20 cellular contexts compared by ENCODE assay signal in the genomic region with DNA sequence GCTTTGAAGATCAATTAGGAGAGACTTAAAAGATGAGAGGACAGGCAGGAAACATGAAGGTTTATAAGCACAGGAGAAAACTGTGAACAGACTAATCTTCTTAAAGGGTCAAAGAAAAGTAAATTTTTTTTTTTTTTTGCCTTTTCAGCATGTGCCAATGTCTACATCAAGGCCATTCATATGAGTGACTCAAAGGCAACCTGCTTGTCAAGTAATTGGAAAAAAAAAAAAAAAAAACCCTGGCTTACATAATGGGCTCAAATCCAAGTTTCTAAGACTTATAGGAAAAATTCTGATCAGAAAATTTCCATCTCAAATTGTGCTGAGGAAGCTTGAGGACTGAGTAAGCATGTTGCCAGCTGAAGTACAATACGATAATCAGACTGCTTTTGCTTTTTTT. TPM values are rescaled to one million over a fixed set of nuclear protein-coding genes. Genes with fewer than 3 reads are reported as not detected.
DNase-seq lines count a peak whose midpoint lies in the region; ATAC-seq and TF ChIP-seq lines count a peak whose summit lies in the region.
"Had no signal": no experiment of that assay in that cellular context is flagged by ENCODE, and none has a peak within 500 bp of the region (broad histone marks: within the 10 kb centered on the region; RNA-seq: fewer than 3 reads in every experiment).

No MANE protein-coding gene starts in this region.

- no peaks in the 10 kb centered on the region for H3K36me3 ChIP-seq in Panc1 (ENCODE audit: control insufficient read depth, insufficient read depth, low read length)
- no peaks in the 10 kb centered on the region for H3K36me3 ChIP-seq in OCI-LY7 (ENCODE audit: insufficient read depth, low read length)
- H3K36me3 ChIP-seq: BLaER1 had no signal

- no peaks in the 10 kb centered on the region for H4K20me1 ChIP-seq in H9 (ENCODE audit: control insufficient read depth, insufficient read depth, insufficient read length)
- H4K20me1 ChIP-seq in OCI-LY7 (ENCODE audit: insufficient read depth, low read length) = no peaks in the 10 kb centered on the region
- H4K20me1 ChIP-seq: BLaER1 had no signal

- H2AFZ ChIP-seq in H9 (ENCODE audit: low read length) (no peak overlapping the region), OCI-LY7 (ENCODE audit: low read length) (no peak overlapping the region)
- H2AFZ ChIP-seq: GM23248 had no signal

- CTCF ChIA-PET in Panc1 (lab: Charles Lee) (no interaction called here), OCI-LY7 (lab: Charles Lee; ENCODE audit: unreplicated experiment) (no interaction called here)

- H2BK12ac ChIP-seq in H9 (ENCODE audit: insufficient read length, low read depth, low read length) = no peak overlapping the region

- H3K79me1 ChIP-seq in H9 (ENCODE audit: insufficient read depth, low read depth, low read length, poor library complexity, severe bottlenecking) = peaks cover 8% of the 10 kb centered on the region

- no CpG with 5 or more reads among the region's 1 CpG for WGBS in H9 (ENCODE audit: extremely low coverage, insufficient read length, low lambda C conversion rate)

- H4K8ac ChIP-seq in H9 (replicated peaks; ENCODE audit: insufficient read length, low read depth, low read length) = no peak overlapping the region

- in situ Hi-C loops in Panc1 (cut with HindIII; ENCODE audit: low pct_unique_long_range_greater_than_20kb, low sequenced_read_pairs) = no loop called here

- no peak overlapping the region for H3K4me3 ChIP-seq in Panc1 (ENCODE audit: low read depth in 2 of 2, low read length in 2 of 2)
- H3K4me3 ChIP-seq in epithelial cell of esophagus (ENCODE audit: low read length) = no peak overlapping the region
- no peak overlapping the region for H3K4me3 ChIP-seq in OCI-LY7 (ENCODE audit: low read depth, low read length, poor library complexity, severe bottlenecking)
- H3K4me3 ChIP-seq: BLaER1, GM23248 had no signal

- intact Hi-C loops in Panc1 (cut with micrococcal nuclease; ENCODE audit: unreplicated experiment) = no loop called here
- intact Hi-C loops in OCI-LY7 (cut with micrococcal nuclease; ENCODE audit: unreplicated experiment) = no loop called here

- H3K36me3 Mint-ChIP-seq in H9 (ENCODE audit: insufficient read depth in 1 of 3, low read depth in 3 of 3) = peaks cover 0 to 10% (median 0%) of the 10 kb centered on the region in 3 experiments; a peak in 5 of 7 replicates
- H3K36me3 Mint-ChIP-seq in stimulated activated effector memory CD8-positive, alpha-beta T cell treated with anti-CD3 and anti-CD28 coated beads, Interleukin-12 subunit alpha, Interleukin-12 subunit beta, amount 100 ng/mL, for 72 hours = peaks cover 11% of the 10 kb centered on the region
- H3K36me3 Mint-ChIP-seq: CD14-positive monocyte had no signal

- H3K9ac ChIP-seq in H9 (ENCODE audit: extremely low read depth, insufficient read length, low read length) = no peak overlapping the region
- H3K9ac ChIP-seq: BLaER1, GM23248 had no signal

- no peak overlapping the region for H3K56ac ChIP-seq in H9 (ENCODE audit: insufficient read length, low read depth, low read length)

- no peak overlapping the region for H3K23ac ChIP-seq in H9 (ENCODE audit: insufficient read length, low read depth, low read length)

- no peak overlapping the region for H3K4me3 Mint-ChIP-seq in H9
- no peak overlapping the region for H3K4me3 Mint-ChIP-seq in stimulated activated effector memory CD8-positive, alpha-beta T cell treated with anti-CD3 and anti-CD28 coated beads, Interleukin-12 subunit alpha, Interleukin-12 subunit beta, amount 100 ng/mL, for 72 hours
- H3K4me3 Mint-ChIP-seq: CD14-positive monocyte; CD4-positive, alpha-beta memory T cell; HFFc6 had no signal

- H3K9me3 ChIP-seq in H9 (ENCODE audit: control insufficient read depth, low read depth, low read length) (no peaks in the 10 kb centered on the region), Panc1 (ENCODE audit: control insufficient read depth, insufficient read depth, low read depth, low read length) (no peaks in the 10 kb centered on the region), OCI-LY7 (ENCODE audit: low read length) (no peaks in the 10 kb centered on the region)
- H3K9me3 ChIP-seq: BLaER1 had no signal

- no peaks in the 10 kb centered on the region for H3K23me2 ChIP-seq in H9 (ENCODE audit: insufficient read length, low read depth, low read length, poor library complexity, severe bottlenecking)

- H3K9me2 ChIP-seq in OCI-LY7 (ENCODE audit: insufficient read depth, low read length) = no peaks in the 10 kb centered on the region

- no peak overlapping the region for H2BK20ac ChIP-seq in H9 (ENCODE audit: low read depth, low read length, poor library complexity, severe bottlenecking)

- DNase-seq in H9 (no peak), Panc1 (ENCODE audit: low read depth, low spot score) (no peak), epithelial cell of esophagus (ENCODE audit: low read depth) (peak; percentile 52), foreskin keratinocyte (no peak), OCI-LY7 (ENCODE audit: low spot score) (no peak), activated T-cell treated with anti-CD3 and anti-CD28 coated beads for 4 hours (no peak)
- no peak for DNase-seq in stimulated activated effector memory CD8-positive, alpha-beta T cell treated with anti-CD3 and anti-CD28 coated beads, Interleukin-12 subunit alpha, Interleukin-12 subunit beta, amount 100 ng/mL, for 72 hours (ENCODE audit: low spot score in 2 of 2)
- DNase-seq: 8988T; CD4-positive, alpha-beta memory T cell; DMS153; DND-41; GM23248; HFFc6 had no signal

- no peak overlapping the region for H2BK120ac ChIP-seq in H9 (ENCODE audit: low read depth, low read length, poor library complexity, severe bottlenecking)

- no peak overlapping the region for H3K14ac ChIP-seq in H9 (ENCODE audit: insufficient read depth, low read length)

- peak overlapping the region in 1 of 3 experiments; percentile 82; a peak in 1 of 7 replicates for H3K27ac Mint-ChIP-seq in H9
- peak overlapping the region; percentile 60 for H3K27ac Mint-ChIP-seq in stimulated activated effector memory CD8-positive, alpha-beta T cell treated with anti-CD3 and anti-CD28 coated beads, Interleukin-12 subunit alpha, Interleukin-12 subunit beta, amount 100 ng/mL, for 72 hours
- H3K27ac Mint-ChIP-seq: CD14-positive monocyte, HFFc6 had no signal

- no peak overlapping the region for H4K5ac ChIP-seq in H9 (ENCODE audit: insufficient read length, low read depth, low read length)

- H3K79me2 ChIP-seq in H9 (ENCODE audit: insufficient read depth, low read length) = no peaks in the 10 kb centered on the region
- no peaks in the 10 kb centered on the region for H3K79me2 ChIP-seq in OCI-LY7 (ENCODE audit: insufficient read depth, low read depth, low read length)

- no peak overlapping the region for H2BK15ac ChIP-seq in H9 (ENCODE audit: low read depth, low read length)

- no peak overlapping the region for H2BK5ac ChIP-seq in H9 (ENCODE audit: insufficient read length, low read length)

- peaks cover 12 to 25% of the 10 kb centered on the region in 2 experiments for H3K4me1 Mint-ChIP-seq in H9
- H3K4me1 Mint-ChIP-seq in stimulated activated effector memory CD8-positive, alpha-beta T cell treated with anti-CD3 and anti-CD28 coated beads, Interleukin-12 subunit alpha, Interleukin-12 subunit beta, amount 100 ng/mL, for 72 hours = peaks cover 22% of the 10 kb centered on the region
- H3K4me1 Mint-ChIP-seq: CD14-positive monocyte had no signal

- H3K27me3 ChIP-seq in H9 (ENCODE audit: insufficient read depth, low read length) = no peaks in the 10 kb centered on the region
- H3K27me3 ChIP-seq in Panc1 (ENCODE audit: control insufficient read depth, insufficient read depth, low read length) = no peaks in the 10 kb centered on the region
- no peaks in the 10 kb centered on the region for H3K27me3 ChIP-seq in foreskin keratinocyte
- H3K27me3 ChIP-seq: BLaER1 had no signal

- no peak overlapping the region for H3K4ac ChIP-seq in H9 (ENCODE audit: low read depth, low read length)

- no peaks in the 10 kb centered on the region for H3K9me3 Mint-ChIP-seq in H9
- no peaks in the 10 kb centered on the region for H3K9me3 Mint-ChIP-seq in stimulated activated effector memory CD8-positive, alpha-beta T cell treated with anti-CD3 and anti-CD28 coated beads, Interleukin-12 subunit alpha, Interleukin-12 subunit beta, amount 100 ng/mL, for 72 hours
- H3K9me3 Mint-ChIP-seq: CD4-positive, alpha-beta memory T cell had no signal

- peak overlapping the region; percentile 53 for H3T11ph ChIP-seq in H9 (ENCODE audit: low read length)

- H2AK5ac ChIP-seq in H9 (ENCODE audit: insufficient read length, low read length) = no peak overlapping the region

- H4K91ac ChIP-seq in H9 (ENCODE audit: insufficient read length, low read depth, low read length) = no peak overlapping the region

- H3K4me2 ChIP-seq in H9 (ENCODE audit: insufficient read depth, insufficient read length, low read length) (no peak overlapping the region), OCI-LY7 (ENCODE audit: low read length) (no peak overlapping the region)
- H3K4me2 ChIP-seq: BLaER1 had no signal

- H3K27ac ChIP-seq in H9 (ENCODE audit: insufficient read length, low read depth, low read length) (no peak overlapping the region), Panc1 (ENCODE audit: low read length) (peak overlapping the region; percentile 26), foreskin keratinocyte (no peak overlapping the region), OCI-LY7 (ENCODE audit: low read depth, low read length, poor library complexity, severe bottlenecking) (no peak overlapping the region)
- H3K27ac ChIP-seq: BLaER1, GM23248, HL-60 had no signal

- no peak overlapping the region for H3K18ac ChIP-seq in H9 (ENCODE audit: insufficient read length, low read depth, low read length)

- ATAC-seq in Panc1 (no peak), foreskin keratinocyte (no peak)
- no peak for ATAC-seq in stimulated activated effector memory CD8-positive, alpha-beta T cell treated with anti-CD3 and anti-CD28 coated beads, Interleukin-12 subunit alpha, Interleukin-12 subunit beta, amount 100 ng/mL, for 72 hours
- ATAC-seq: HCT116 had no signal

- POLR2A ChIA-PET in Panc1 (lab: Charles Lee) = interaction anchor here (0.6 kb wide), 1 partner anchor 498 kb away, joined by 9 read pairs; no protein-coding TSS in a partner anchor
- POLR2A ChIA-PET in OCI-LY7 (lab: Charles Lee) = interaction anchor here (0.7 kb wide), 1 partner anchor 701 kb away, joined by 8 read pairs; no protein-coding TSS in a partner anchor

- TF ChIP-seq CTCF in H9 (conservative IDR thresholded peaks at IDR 0.05) (no peak), Panc1 (IDR thresholded peaks at IDR 0.05) (no peak), epithelial cell of esophagus (IDR thresholded peaks at IDR 0.05; ENCODE audit: insufficient read depth, low read depth, low read length, missing control alignments) (no peak), foreskin keratinocyte (conservative IDR thresholded peaks at IDR 0.05) (no peak), OCI-LY7 (conservative IDR thresholded peaks at IDR 0.05; ENCODE audit: low read length) (no peak)

- H3K4me1 ChIP-seq in H9 (ENCODE audit: insufficient read depth, low read length) (peaks cover 5% of the 10 kb centered on the region; the same call in 1 of the 2 replicates), Panc1 (ENCODE audit: control insufficient read depth, insufficient read depth, low read length) (peaks cover 13% of the 10 kb centered on the region; the same call in 1 of the 2 replicates), foreskin keratinocyte (no peaks in the 10 kb centered on the region), OCI-LY7 (ENCODE audit: insufficient read depth, low read length, poor library complexity, severe bottlenecking) (no peaks in the 10 kb centered on the region)
- H3K4me1 ChIP-seq: BLaER1 had no signal

- BruUV-seq in Panc1 (replicated peaks; lab: Mats Ljungman, UMichigan) = no TSS peak
- BruUV-seq in OCI-LY7 (replicated peaks; lab: Mats Ljungman, UMichigan) = no TSS peak

- no peaks in the 10 kb centered on the region for H3K27me3 Mint-ChIP-seq in H9 (ENCODE audit: low read depth)
- H3K27me3 Mint-ChIP-seq: CD4-positive, alpha-beta memory T cell had no signal

RNA-seq across cellular contexts. Expression of a gene that starts 15.9 kb away (rescaled TPM):
- total RNA-seq in H9 (2021) = 14.3 and 15.2 TPM in 2 replicates
- 8.8 TPM for total RNA-seq in Panc1 (2021; ENCODE audit: unreplicated experiment)
- 2.9 TPM for polyA plus RNA-seq in Panc1 (2012; ENCODE audit: insufficient read length)
- 0.14 TPM in 1 of 2 replicates, not detected in the other for total RNA-seq in foreskin keratinocyte
- 0.06 TPM in 1 of 2 replicates, not detected in the other for polyA plus RNA-seq in foreskin keratinocyte
- not detected in 2 replicates for total RNA-seq in OCI-LY7 (2014; rRNA removed; shearing (Covaris generic))
- total RNA-seq in OCI-LY7 (2022) = not detected in 2 replicates
- total RNA-seq: A673, HFFc6, HT1080 had no signal
- polyA plus RNA-seq: AG04450 had no signal
